In the genomic region with DNA sequence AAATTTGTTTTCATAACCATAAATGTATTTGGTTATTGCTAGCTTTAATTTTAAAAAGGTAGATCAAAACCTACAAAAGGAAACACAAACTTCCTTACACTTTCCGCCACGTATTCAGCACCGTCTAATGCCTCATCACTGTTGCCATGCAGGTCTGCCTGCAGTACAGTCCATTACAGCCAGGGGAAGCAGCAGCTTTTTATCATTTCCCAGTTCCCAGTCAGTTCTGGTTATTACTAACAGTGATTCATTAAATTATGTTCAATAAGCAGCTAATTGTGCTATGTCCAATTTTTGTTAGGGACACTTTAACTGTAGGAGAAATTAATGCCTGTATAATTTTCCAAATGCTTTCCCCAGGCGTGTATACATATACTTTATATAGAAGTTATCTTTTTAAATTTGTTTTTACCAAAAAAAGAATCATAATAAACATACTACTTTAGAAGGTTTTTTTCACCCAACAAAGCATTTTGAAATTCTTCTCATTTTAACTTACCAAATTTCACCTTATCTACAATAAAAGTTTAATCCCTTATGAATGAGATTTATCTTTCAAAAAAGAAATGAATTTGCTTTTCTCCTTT, we compare ENCODE assay signal across 8 cellular contexts.
A peak's percentile ranks its signal among the peaks of the same experiment; 100 is the strongest.
DNase-seq lines count a peak whose midpoint lies in the region; ATAC-seq, FAIRE-seq and TF ChIP-seq lines count a peak whose summit lies in the region.

No MANE protein-coding gene starts in this region.

- peak overlapping the region; percentile 58 for H3K27ac ChIP-seq in colonic mucosa

- peak; percentile 86 for ATAC-seq in GM21786 (IDR thresholded peaks at IDR 0.05; ENCODE audit: unreplicated experiment)

- in situ Hi-C loops in KBM-7 (cut with MboI; ENCODE audit: low pct_unique_long_range_greater_than_20kb, low sequenced_read_pairs) = no loop called here

- peak; percentile 71 for FAIRE-seq in TTC549 (lab: Jason Lieb, UNC)

- no peak overlapping the region for H3K9ac ChIP-seq in colonic mucosa (ENCODE audit: low read depth in 2 of 2, low read length in 2 of 2)

- DNase-seq in NCI-H1417 (lab: John Stamatoyannopoulos, UW) (peak in 2 of 3 experiments; percentile 12 to 46), NCI-H1417 treated with DMSO at 0.1 percent for 48 hours (lab: John Stamatoyannopoulos, UW) (no peak), KBM-7 (peak; percentile 68), colonic mucosa (peak; percentile 76), lower leg skin (ENCODE audit: low spot score in 2 of 2) (peak; percentile 60 to 87)
- DNase-seq in stimulated activated CD8-positive, alpha-beta memory T cell treated with anti-CD3 and anti-CD28 coated beads, Interleukin-4, amount 100 ng/mL, for 48 hours = peak; percentile 47

- no peaks in the 10 kb centered on the region for H3K36me3 ChIP-seq in colonic mucosa

- H3K9me3 ChIP-seq in colonic mucosa = no peaks in the 10 kb centered on the region

- H3K4me3 ChIP-seq in colonic mucosa = no peak overlapping the region
- no peak overlapping the region for H3K4me3 ChIP-seq in lower leg skin (ENCODE audit: low read depth, poor library complexity, severe bottlenecking)

- 20 to 26% methylated on average over 4 of the region's 4 CpGs for WGBS in lower leg skin, 2 donors

- H3K27me3 ChIP-seq in colonic mucosa = no peaks in the 10 kb centered on the region

- intact Hi-C loops in colonic mucosa (cut with DNase I) (loop anchor here (10.0 kb wide), 1 partner anchor 130 kb away; a partner anchor contains a TSS), lower leg skin (cut with DNase I; ENCODE audit: low total_unique reads) (no loop called here)

- peak; percentile 86 for TF ChIP-seq CTCF in colonic mucosa (IDR thresholded peaks at IDR 0.05)
- TF ChIP-seq CTCF in lower leg skin (IDR thresholded peaks at IDR 0.05) = peak in 2 of 3 donors; percentile 42 to 77

- peaks cover 4% of the 10 kb centered on the region for H3K4me1 ChIP-seq in colonic mucosa

- no peak for TF ChIP-seq POLR2A in lower leg skin (IDR thresholded peaks at IDR 0.05)
